29 cellular contexts compared by ENCODE assay signal in the genomic region with DNA sequence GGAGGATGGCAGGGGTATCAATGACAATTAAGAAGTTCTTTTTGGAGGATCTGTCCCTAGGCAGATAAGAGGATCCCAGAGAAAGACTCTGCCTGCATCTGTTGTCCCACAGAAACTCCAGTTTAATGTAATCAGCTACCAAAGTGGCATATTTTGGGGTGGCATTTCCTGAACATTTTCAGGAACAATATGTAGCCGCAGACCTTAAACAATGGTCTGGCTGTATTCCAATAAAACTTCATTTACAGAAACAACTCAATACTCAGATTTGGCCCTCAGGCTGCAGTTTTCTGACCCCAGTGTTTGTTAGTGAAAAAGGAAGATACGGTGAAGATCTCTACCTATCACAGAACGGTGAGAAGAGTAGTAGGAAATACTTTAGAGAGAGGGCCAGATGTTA. TPM values are rescaled to one million over a fixed set of nuclear protein-coding genes. Genes with fewer than 3 reads are reported as not detected.
"Had no signal": no experiment of that assay in that cellular context is flagged by ENCODE, and none has a peak within 500 bp of the region (broad histone marks: within the 10 kb centered on the region; RNA-seq: fewer than 3 reads in every experiment).

No MANE protein-coding gene starts in this region.

- H3K27me3 ChIP-seq: brain microvascular endothelial cell, heart right ventricle, left lung, stomach, thyroid gland, upper lobe of right lung had no signal

- H3K36me3 ChIP-seq: brain microvascular endothelial cell, heart right ventricle, left lung, stomach, thyroid gland, upper lobe of right lung had no signal

- H3K4me3 ChIP-seq: coronary artery, heart right ventricle, left lung, lung, smooth muscle cell, stomach, thyroid gland, upper lobe of right lung had no signal

- FAIRE-seq: astrocyte had no signal

- H3K4me2 ChIP-seq: smooth muscle cell had no signal

- H3K9me3 ChIP-seq: left lung, thyroid gland, upper lobe of right lung had no signal

- H3K27ac ChIP-seq: brain microvascular endothelial cell, coronary artery, left lung, upper lobe of right lung had no signal

- DNase-seq: activated CD4-positive, alpha-beta T cell treated with anti-CD3 and anti-CD28 coated beads, Interleukin-2, amount 10 ng/mL, durations not matched to agents 7 days and 5 days; activated CD4-positive, CD25-positive, alpha-beta regulatory T cell treated with anti-CD3 and anti-CD28 coated beads, Interleukin-2, amount 50 U/mL, for 72 hours; activated CD8-positive, alpha-beta T cell treated with anti-CD3 and anti-CD28 coated beads for 36 hours; activated gamma-delta T cell treated with Interleukin-2 at 50 U/mL for 16 hours; activated naive CD4-positive, alpha-beta T cell treated with anti-CD3 and anti-CD28 coated beads, Interleukin-2, amount 50 U/mL, for 16 hours; activated T-cell treated with anti-CD3 and anti-CD28 coated beads, Interleukin-2, amount 50 U/mL, for 4 hours; amniotic stem cell; brain microvascular endothelial cell; foreskin melanocyte; heart right ventricle; kidney glomerular epithelial cell; retina; stimulated activated CD4-positive, alpha-beta T cell treated with anti-CD3 and anti-CD28 coated beads, Interleukin-15, amount 100 ng/mL, for 24 hours; stimulated activated CD4-positive, alpha-beta T cell treated with anti-CD3 and anti-CD28 coated beads, Interleukin-2, amount 100 ng/mL, for 24 hours; stimulated activated naive B cell treated with anti-CD40 and anti-IgM and Interleukin-4, amounts not matched to agents 10 μg/mL and 1 μg/mL and 100 μg/mL, for 72 hours; stomach; T1000; thyroid gland; upper lobe of right lung had no signal

- ATAC-seq: activated CD8-positive, alpha-beta T cell treated with anti-CD3 and anti-CD28 coated beads for 36 hours; activated T-cell treated with anti-CD3 and anti-CD28 coated beads, Interleukin-2, amount 50 U/mL, for 4 hours; activated T-helper 17 cell treated with anti-CD3 and anti-CD28 coated beads, Interleukin-2, amount 50 U/mL, for 72 hours; esophagus mucosa; sciatic nerve had no signal

RNA-seq across cellular contexts. Expression of gene KCNJ16, which starts 46.1 kb away (rescaled TPM):
- total RNA-seq: activated CD4-positive, alpha-beta T cell treated with anti-CD3 and anti-CD28 coated beads, Interleukin-2, amount 10 ng/mL, durations not matched to agents 7 days and 5 days; activated CD8-positive, alpha-beta T cell treated with anti-CD3 and anti-CD28 coated beads for 36 hours; activated T-cell treated with anti-CD3 and anti-CD28 coated beads, Interleukin-2, amount 50 U/mL, for 4 hours; activated T-helper 17 cell treated with anti-CD3 and anti-CD28 coated beads, Interleukin-2, amount 50 U/mL, for 72 hours; cardiac septum; esophagus mucosa; osteocyte; smooth muscle cell had no signal
- polyA plus RNA-seq: heart right ventricle had no signal

RNA-seq across cellular contexts. Expression of gene KCNJ2, which starts 48.2 kb away (rescaled TPM):
- total RNA-seq: activated CD4-positive, alpha-beta T cell treated with anti-CD3 and anti-CD28 coated beads, Interleukin-2, amount 10 ng/mL, durations not matched to agents 7 days and 5 days; activated CD8-positive, alpha-beta T cell treated with anti-CD3 and anti-CD28 coated beads for 36 hours; activated T-cell treated with anti-CD3 and anti-CD28 coated beads, Interleukin-2, amount 50 U/mL, for 4 hours; activated T-helper 17 cell treated with anti-CD3 and anti-CD28 coated beads, Interleukin-2, amount 50 U/mL, for 72 hours; osteocyte had no signal
